7 cellular contexts compared by ENCODE assay signal in the genomic region with DNA sequence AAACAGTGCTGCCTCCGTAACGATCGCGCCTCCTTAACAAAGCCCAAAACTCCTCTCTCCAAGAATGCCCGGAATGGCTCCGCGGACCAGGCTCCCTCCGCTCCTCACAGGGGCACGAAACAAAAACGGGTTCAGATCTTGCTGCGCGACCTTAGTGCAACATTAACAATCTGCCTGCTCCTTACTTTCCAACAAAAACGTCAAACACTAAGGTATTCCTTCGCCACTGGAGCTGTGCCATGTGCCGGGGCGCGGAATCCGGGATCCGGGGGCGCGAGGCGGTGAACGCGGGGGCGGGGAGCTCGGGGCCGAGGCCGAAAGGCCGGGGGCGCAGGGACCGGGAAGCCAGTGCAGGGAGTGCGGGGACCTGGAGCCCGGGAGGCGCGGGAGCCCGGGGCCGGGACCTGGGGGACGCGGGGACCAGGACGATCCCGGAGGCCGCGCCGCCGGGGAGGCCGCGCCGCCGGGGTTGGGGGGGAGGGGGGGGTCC. TPM values are rescaled to one million over a fixed set of nuclear protein-coding genes. Genes with fewer than 3 reads are reported as not detected.
A peak's percentile ranks its signal among the peaks of the same experiment; 100 is the strongest.
DNase-seq lines count a peak whose midpoint lies in the region; ATAC-seq and TF ChIP-seq lines count a peak whose summit lies in the region.

No MANE protein-coding gene starts in this region.

- H3K36me3 ChIP-seq in ectodermal cell (ENCODE audit: control insufficient read depth, insufficient read depth, low read length) (no peaks in the 10 kb centered on the region), mesenchymal stem cell (ENCODE audit: control insufficient read depth in 1 of 2, insufficient read depth in 2 of 2, low read depth in 1 of 2, low read length in 2 of 2) (no peaks in the 10 kb centered on the region), upper lobe of left lung (no peaks in the 10 kb centered on the region)

- H4K91ac ChIP-seq in mesenchymal stem cell (ENCODE audit: low read length): no peak overlapping the region

- no peak overlapping the region for H2AK5ac ChIP-seq in mesenchymal stem cell (ENCODE audit: low read length, severe bottlenecking)

- peaks cover 3% of the 10 kb centered on the region for H3K4me1 ChIP-seq in ectodermal cell (ENCODE audit: control insufficient read depth, insufficient read depth, low read length)
- H3K4me1 ChIP-seq in mesenchymal stem cell (ENCODE audit: control insufficient read depth, insufficient read depth, low read depth, low read length): peaks cover 5% of the 10 kb centered on the region
- H3K4me1 ChIP-seq in upper lobe of left lung: peaks cover 13 to 18% (median 15%) of the 10 kb centered on the region in 4 donors

- H3K27ac ChIP-seq in ectodermal cell (ENCODE audit: insufficient read depth, low read depth, low read length, poor library complexity, severe bottlenecking) (no peak overlapping the region), mesenchymal stem cell (ENCODE audit: low read length, poor library complexity, severe bottlenecking) (peak overlapping the region; percentile 1), upper lobe of left lung (peak overlapping the region; percentile 81 to 95 (median 94))

- peak overlapping the region; percentile 69 for H3K4me3 ChIP-seq in ectodermal cell (ENCODE audit: insufficient read depth, low read depth, low read length)
- H3K4me3 ChIP-seq in mesenchymal stem cell (ENCODE audit: insufficient read depth in 1 of 2, low read depth in 1 of 2, low read length in 2 of 2): peak overlapping the region; percentile 88 to 100
- H3K4me3 ChIP-seq in upper lobe of left lung: peak overlapping the region; percentile 66 to 99 (median 95)

- H2AFZ ChIP-seq in mesenchymal stem cell (ENCODE audit: low read depth, low read length): peak overlapping the region; percentile 29

- no peaks in the 10 kb centered on the region for H3K9me3 ChIP-seq in ectodermal cell (ENCODE audit: control insufficient read depth, low read length)
- no peaks in the 10 kb centered on the region for H3K9me3 ChIP-seq in mesenchymal stem cell (ENCODE audit: control insufficient read depth, low read length)
- no peaks in the 10 kb centered on the region for H3K9me3 ChIP-seq in upper lobe of left lung

- peak; percentile 54 for DNase-seq in mesenchymal stem cell
- DNase-seq in upper lobe of left lung: peak in 1 of 2 donors; percentile 89
- no peak for DNase-seq in MV-4-11 (lab: John Stamatoyannopoulos, UW)

- peak overlapping the region; percentile 90 for H3K4me2 ChIP-seq in mesenchymal stem cell (ENCODE audit: low read length, poor library complexity, severe bottlenecking)

- no peak overlapping the region for H2BK5ac ChIP-seq in mesenchymal stem cell (ENCODE audit: low read depth, low read length, poor library complexity, severe bottlenecking)

- H4K8ac ChIP-seq in mesenchymal stem cell (ENCODE audit: low read length): no peak overlapping the region

- peak overlapping the region in 1 of 2 experiments; percentile 46 for H3K18ac ChIP-seq in mesenchymal stem cell (ENCODE audit: low read depth in 1 of 2, low read length in 2 of 2)

- H3K14ac ChIP-seq in mesenchymal stem cell (ENCODE audit: low read length in 2 of 2): peak overlapping the region in 1 of 2 experiments; percentile 81

- H3K23ac ChIP-seq in mesenchymal stem cell (ENCODE audit: low read length in 2 of 2): peak overlapping the region in 1 of 2 experiments; percentile 97

- H3K79me1 ChIP-seq in mesenchymal stem cell (replicated peaks; ENCODE audit: low read length, poor library complexity, severe bottlenecking): peaks cover 4% of the 10 kb centered on the region

- H2BK15ac ChIP-seq in mesenchymal stem cell (ENCODE audit: low read depth, poor library complexity, severe bottlenecking): no peak overlapping the region

- no peak for TF ChIP-seq EP300 in upper lobe of left lung (IDR thresholded peaks at IDR 0.05)

- no peak overlapping the region for H2BK12ac ChIP-seq in mesenchymal stem cell (ENCODE audit: low read length in 2 of 2)

- WGBS in ectodermal cell, 2 experiments: 0% methylated on average over 49 of the region's 49 CpGs
- under 1% methylated on average over 27 of the region's 49 CpGs for WGBS in mesenchymal stem cell
- 0 to 1% methylated on average over 14 to 24 of the region's 49 CpGs for WGBS in upper lobe of left lung, 2 donors

- H3K9ac ChIP-seq in mesenchymal stem cell (ENCODE audit: low read length): peak overlapping the region; percentile 86

- peak overlapping the region; percentile 67 for H2BK120ac ChIP-seq in mesenchymal stem cell (ENCODE audit: low read depth, low read length)

- TF ChIP-seq POLR2A in upper lobe of left lung (IDR thresholded peaks at IDR 0.05): no peak

- H3K4ac ChIP-seq in mesenchymal stem cell (ENCODE audit: low read depth in 1 of 2, low read length in 2 of 2): peak overlapping the region in 1 of 2 experiments; percentile 53

- ATAC-seq in GM18498 (IDR thresholded peaks at IDR 0.05; ENCODE audit: unreplicated experiment) (peak; percentile 16), HG02642 (IDR thresholded peaks at IDR 0.05; ENCODE audit: poor library complexity, unreplicated experiment) (peak; percentile 15), SK-N-SH treated with all-trans-retinoic acid at 6 μM for 48 hours (peak; percentile 56), upper lobe of left lung (ENCODE audit: low FRiP score in 2 of 2) (peak in 1 of 2 donors; percentile 43)

- H3K27me3 ChIP-seq in ectodermal cell (ENCODE audit: control insufficient read depth, insufficient read depth, low read length, poor library complexity, severe bottlenecking) (peaks cover 34% of the 10 kb centered on the region), mesenchymal stem cell (ENCODE audit: control insufficient read depth in 1 of 2, insufficient read depth in 1 of 2, low read length in 2 of 2) (no peaks in the 10 kb centered on the region), upper lobe of left lung (no peaks in the 10 kb centered on the region)

- TF ChIP-seq CTCF in upper lobe of left lung (IDR thresholded peaks at IDR 0.05): no peak

TF ChIP-seq in SK-N-SH treated with all-trans-retinoic acid at 6 μM for 48 hours, 23 proteins besides CTCF, POLR2A, EP300 and RAD21 (continues in another document):
- TF ChIP-seq GLIS3 (CRISPR knock-in tag; IDR thresholded peaks at IDR 0.05) (no peak), ZNF8 (CRISPR knock-in tag; IDR thresholded peaks at IDR 0.05) (no peak), ZNF565 (CRISPR knock-in tag; conservative IDR thresholded peaks at IDR 0.05; ENCODE audit: low read depth) (no peak), TOX (CRISPR knock-in tag; IDR thresholded peaks at IDR 0.05; ENCODE audit: borderline replicate concordance) (no peak), PPARA (CRISPR knock-in tag; IDR thresholded peaks at IDR 0.05; ENCODE audit: borderline replicate concordance) (no peak), RARB (CRISPR knock-in tag; IDR thresholded peaks at IDR 0.05) (no peak)
- TF ChIP-seq, protein P1, sequence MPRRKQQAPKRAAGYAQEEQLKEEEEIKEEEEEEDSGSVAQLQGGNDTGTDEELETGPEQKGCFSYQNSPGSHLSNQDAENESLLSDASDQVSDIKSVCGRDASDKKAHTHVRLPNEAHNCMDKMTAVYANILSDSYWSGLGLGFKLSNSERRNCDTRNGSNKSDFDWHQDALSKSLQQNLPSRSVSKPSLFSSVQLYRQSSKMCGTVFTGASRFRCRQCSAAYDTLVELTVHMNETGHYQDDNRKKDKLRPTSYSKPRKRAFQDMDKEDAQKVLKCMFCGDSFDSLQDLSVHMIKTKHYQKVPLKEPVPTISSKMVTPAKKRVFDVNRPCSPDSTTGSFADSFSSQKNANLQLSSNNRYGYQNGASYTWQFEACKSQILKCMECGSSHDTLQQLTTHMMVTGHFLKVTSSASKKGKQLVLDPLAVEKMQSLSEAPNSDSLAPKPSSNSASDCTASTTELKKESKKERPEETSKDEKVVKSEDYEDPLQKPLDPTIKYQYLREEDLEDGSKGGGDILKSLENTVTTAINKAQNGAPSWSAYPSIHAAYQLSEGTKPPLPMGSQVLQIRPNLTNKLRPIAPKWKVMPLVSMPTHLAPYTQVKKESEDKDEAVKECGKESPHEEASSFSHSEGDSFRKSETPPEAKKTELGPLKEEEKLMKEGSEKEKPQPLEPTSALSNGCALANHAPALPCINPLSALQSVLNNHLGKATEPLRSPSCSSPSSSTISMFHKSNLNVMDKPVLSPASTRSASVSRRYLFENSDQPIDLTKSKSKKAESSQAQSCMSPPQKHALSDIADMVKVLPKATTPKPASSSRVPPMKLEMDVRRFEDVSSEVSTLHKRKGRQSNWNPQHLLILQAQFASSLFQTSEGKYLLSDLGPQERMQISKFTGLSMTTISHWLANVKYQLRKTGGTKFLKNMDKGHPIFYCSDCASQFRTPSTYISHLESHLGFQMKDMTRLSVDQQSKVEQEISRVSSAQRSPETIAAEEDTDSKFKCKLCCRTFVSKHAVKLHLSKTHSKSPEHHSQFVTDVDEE (CRISPR knock-in tag; IDR thresholded peaks at IDR 0.05): no peak
- TF ChIP-seq, protein P2, sequence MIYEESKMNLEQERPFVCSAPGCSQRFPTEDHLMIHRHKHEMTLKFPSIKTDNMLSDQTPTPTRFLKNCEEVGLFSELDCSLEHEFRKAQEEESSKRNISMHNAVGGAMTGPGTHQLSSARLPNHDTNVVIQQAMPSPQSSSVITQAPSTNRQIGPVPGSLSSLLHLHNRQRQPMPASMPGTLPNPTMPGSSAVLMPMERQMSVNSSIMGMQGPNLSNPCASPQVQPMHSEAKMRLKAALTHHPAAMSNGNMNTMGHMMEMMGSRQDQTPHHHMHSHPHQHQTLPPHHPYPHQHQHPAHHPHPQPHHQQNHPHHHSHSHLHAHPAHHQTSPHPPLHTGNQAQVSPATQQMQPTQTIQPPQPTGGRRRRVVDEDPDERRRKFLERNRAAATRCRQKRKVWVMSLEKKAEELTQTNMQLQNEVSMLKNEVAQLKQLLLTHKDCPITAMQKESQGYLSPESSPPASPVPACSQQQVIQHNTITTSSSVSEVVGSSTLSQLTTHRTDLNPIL (CRISPR knock-in tag; IDR thresholded peaks at IDR 0.05; ENCODE audit: low read depth): no peak

RNA-seq across cellular contexts. Expression of a gene that starts 0.4 kb away (rescaled TPM):
- 107 TPM for polyA plus RNA-seq in ectodermal cell (2013, experiment 1 of 4)
- 105 TPM for polyA plus RNA-seq in ectodermal cell (2013, experiment 2 of 4)
- polyA plus RNA-seq in ectodermal cell (2013, experiment 3 of 4): 78.0 TPM
- polyA plus RNA-seq in ectodermal cell (2013, experiment 4 of 4): 85.4 TPM
- polyA plus RNA-seq in mesenchymal stem cell (2013, experiment 1 of 2): 42.1 TPM
- polyA plus RNA-seq in mesenchymal stem cell (2013, experiment 2 of 2): 39.2 TPM
- total RNA-seq in upper lobe of left lung: 100 to 1,000 TPM; 100 to 171 (median 136) TPM

RNA-seq across cellular contexts. Expression of a gene that starts 59.6 kb away (rescaled TPM):
- polyA plus RNA-seq in ectodermal cell (2013, experiment 1 of 4): 27.2 TPM
- polyA plus RNA-seq in ectodermal cell (2013, experiment 2 of 4): 29.9 TPM
- 23.0 TPM for polyA plus RNA-seq in ectodermal cell (2013, experiment 3 of 4)
- 25.5 TPM for polyA plus RNA-seq in ectodermal cell (2013, experiment 4 of 4)
- 12.5 TPM for polyA plus RNA-seq in mesenchymal stem cell (2013, experiment 1 of 2)
- polyA plus RNA-seq in mesenchymal stem cell (2013, experiment 2 of 2): 13.3 TPM
- total RNA-seq in upper lobe of left lung: 10 to 100 TPM in 5 of 6 donors, 1 to 10 TPM in 1; 7.1 to 24.5 (median 17.7) TPM
